In the genomic region with DNA sequence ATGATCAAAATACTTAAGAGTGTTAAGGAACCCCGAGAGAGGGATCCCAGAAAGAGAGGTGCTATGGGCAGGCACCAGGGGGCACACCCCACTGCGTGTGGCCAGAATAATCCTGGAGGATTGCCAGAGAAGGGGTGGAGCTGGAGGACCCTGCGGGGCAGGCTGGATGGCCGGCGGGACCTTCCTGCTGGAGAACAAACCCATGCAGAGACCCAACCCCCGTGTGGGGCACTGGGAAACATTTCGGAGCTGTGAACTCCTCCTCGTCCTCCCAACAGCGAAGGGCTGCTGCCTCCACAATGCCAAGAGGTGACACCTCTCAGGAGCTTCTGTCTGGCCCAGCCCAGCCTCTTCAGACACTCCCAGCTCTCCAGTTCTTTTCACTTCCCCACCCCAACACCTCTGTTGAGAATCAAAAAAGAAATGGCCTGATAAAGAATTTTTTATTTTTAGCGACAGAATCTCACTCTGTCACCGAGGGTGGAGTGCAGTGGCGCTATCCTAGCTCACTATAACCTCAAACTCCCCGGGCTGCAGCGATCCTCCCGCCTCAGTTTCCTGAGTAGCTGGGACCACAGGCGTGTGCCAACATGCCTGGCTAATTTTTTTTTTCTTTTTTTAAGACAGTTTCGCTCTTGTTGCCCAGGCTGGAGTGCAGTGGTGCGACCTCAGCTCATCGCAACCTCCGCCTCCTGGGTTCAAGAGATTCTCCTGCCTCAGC, we compare ENCODE assay signal across 9 cellular contexts. TPM values are rescaled to one million over a fixed set of nuclear protein-coding genes. Genes with fewer than 3 reads are reported as not detected.
DNase-seq lines count a peak whose midpoint lies in the region; ATAC-seq and TF ChIP-seq lines count a peak whose summit lies in the region.
"Had no signal": no experiment of that assay in that cellular context is flagged by ENCODE, and none has a peak within 500 bp of the region (broad histone marks: within the 10 kb centered on the region; RNA-seq: fewer than 3 reads in every experiment).

No MANE protein-coding gene starts in this region.

- no peak overlapping the region for H3K4me3 ChIP-seq in Karpas-422 (ENCODE audit: low read length)

- H3K9me2 ChIP-seq in Karpas-422 (replicated peaks; ENCODE audit: insufficient read depth, low read length): no peaks in the 10 kb centered on the region

- H3K27ac Mint-ChIP-seq in CD14-positive monocyte: peak overlapping the region in 1 of 7 donors; percentile 66
- H3K27ac Mint-ChIP-seq in activated naive CD8-positive, alpha-beta T cell treated with anti-CD3 and anti-CD28 coated beads, Interleukin-2, amount 50 U/mL, for 24 hours: no peak overlapping the region

- H3K36me3 ChIP-seq in Karpas-422 (ENCODE audit: insufficient read depth, low read length): no peaks in the 10 kb centered on the region

- no peak overlapping the region for H2AFZ ChIP-seq in Karpas-422 (ENCODE audit: low read length)

- TF ChIP-seq CTCF in CD14-positive monocyte (IDR thresholded peaks at IDR 0.05): no peak

- no peak for ATAC-seq in activated naive CD8-positive, alpha-beta T cell treated with anti-CD3 and anti-CD28 coated beads, Interleukin-2, amount 50 U/mL, for 24 hours
- ATAC-seq in GM19452 (IDR thresholded peaks at IDR 0.05; ENCODE audit: unreplicated experiment): no peak

- intact Hi-C loops in CD14-positive monocyte (cut with micrococcal nuclease): loop anchor here (5.0 to 10.0 kb wide), 2 partner anchors 63 to 85 kb away; no protein-coding TSS in a partner anchor

- H3K4me1 Mint-ChIP-seq in CD14-positive monocyte: peaks cover 34% of the 10 kb centered on the region
- peaks cover 24% of the 10 kb centered on the region for H3K4me1 Mint-ChIP-seq in activated naive CD8-positive, alpha-beta T cell treated with anti-CD3 and anti-CD28 coated beads, Interleukin-2, amount 50 U/mL, for 24 hours

- peaks cover 4% of the 10 kb centered on the region for H3K4me1 ChIP-seq in Karpas-422 (ENCODE audit: low read length)

- no peaks in the 10 kb centered on the region for H3K9me3 ChIP-seq in Karpas-422 (ENCODE audit: low read length)

- H3K79me2 ChIP-seq in Karpas-422 (ENCODE audit: low read length): no peaks in the 10 kb centered on the region

- no peak for DNase-seq in CD14-positive monocyte (ENCODE audit: low spot score)
- DNase-seq in KBM-7: peak; percentile 56
- DNase-seq in activated naive CD8-positive, alpha-beta T cell treated with anti-CD3 and anti-CD28 coated beads, Interleukin-2, amount 50 U/mL, for 24 hours: peak; percentile 21
- peak; percentile 62 for DNase-seq in iPS-NIHi7 (ENCODE audit: extremely low spot score)
- DNase-seq in NCI-H2081 (lab: John Stamatoyannopoulos, UW): no peak
- no peak for DNase-seq in Karpas-422
- no peak for DNase-seq in NCI-H2171 treated with DMSO at 0.1 percent for 48 hours (lab: John Stamatoyannopoulos, UW)

- no peaks in the 10 kb centered on the region for H4K20me1 ChIP-seq in Karpas-422 (ENCODE audit: insufficient read depth, low read depth, low read length)

- H3K27me3 Mint-ChIP-seq in CD14-positive monocyte (ENCODE audit: low read depth in 3 of 3): peaks cover 5 to 20% (median 14%) of the 10 kb centered on the region in 3 donors
- peaks cover 9% of the 10 kb centered on the region for H3K27me3 Mint-ChIP-seq in activated naive CD8-positive, alpha-beta T cell treated with anti-CD3 and anti-CD28 coated beads, Interleukin-2, amount 50 U/mL, for 24 hours

- H3K9me3 Mint-ChIP-seq in CD14-positive monocyte: peaks cover 0 to 2% (median 0%) of the 10 kb centered on the region in 7 donors
- no peaks in the 10 kb centered on the region for H3K9me3 Mint-ChIP-seq in activated naive CD8-positive, alpha-beta T cell treated with anti-CD3 and anti-CD28 coated beads, Interleukin-2, amount 50 U/mL, for 24 hours

- H3K9ac ChIP-seq in Karpas-422 (ENCODE audit: low read length): no peak overlapping the region

- no peak overlapping the region for H3K27ac ChIP-seq in Karpas-422 (ENCODE audit: low read length)

- H3K4me3 Mint-ChIP-seq in CD14-positive monocyte: peak overlapping the region; percentile 68 to 70
- H3K4me3 Mint-ChIP-seq in activated naive CD8-positive, alpha-beta T cell treated with anti-CD3 and anti-CD28 coated beads, Interleukin-2, amount 50 U/mL, for 24 hours: no peak overlapping the region

- no peaks in the 10 kb centered on the region for H3K27me3 ChIP-seq in Karpas-422 (ENCODE audit: low read length)

- peaks cover 0 to 2% of the 10 kb centered on the region in 2 donors for H3K36me3 Mint-ChIP-seq in CD14-positive monocyte
- no peaks in the 10 kb centered on the region for H3K36me3 Mint-ChIP-seq in activated naive CD8-positive, alpha-beta T cell treated with anti-CD3 and anti-CD28 coated beads, Interleukin-2, amount 50 U/mL, for 24 hours (ENCODE audit: low read depth)

- in situ Hi-C loops in KBM-7 (cut with MboI; ENCODE audit: low pct_unique_long_range_greater_than_20kb, low sequenced_read_pairs): no loop called here

- H3K4me2 ChIP-seq in Karpas-422 (ENCODE audit: low read depth, low read length, poor library complexity, severe bottlenecking): no peak overlapping the region

RNA-seq across cellular contexts. Expression of a gene that starts 25.6 kb away (rescaled TPM):
- polyA plus RNA-seq in CD14-positive monocyte: not detected
- total RNA-seq in Karpas-422 (2014; rRNA removed; shearing (Covaris generic); ENCODE audit: low replicate concordance): not detected in 2 replicates
- total RNA-seq: Daoy had no signal

RNA-seq across cellular contexts. Expression of a gene that starts 36.8 kb away (rescaled TPM):
- polyA plus RNA-seq in CD14-positive monocyte: 1 to 10 TPM; 2.6 to 3.9 TPM
- 44.7 and 55.8 TPM in 2 replicates for total RNA-seq in Karpas-422 (2014; rRNA removed; shearing (Covaris generic); ENCODE audit: low replicate concordance)

RNA-seq across cellular contexts. Expression of a gene that starts 59.3 kb away (rescaled TPM):
- not detected for polyA plus RNA-seq in CD14-positive monocyte
- total RNA-seq in Karpas-422 (2014; rRNA removed; shearing (Covaris generic); ENCODE audit: low replicate concordance): 0.22 TPM in 1 of 2 replicates, not detected in the other

Comparison
In these comparisons a context has a peak if more than half of its experiments do, and no peak if none do; other contexts are left out.
1. DNase-seq: peak in KBM-7 (single experiment), activated naive CD8-positive, alpha-beta T cell treated with anti-CD3 and anti-CD28 coated beads, Interleukin-2, amount 50 U/mL, for 24 hours (single experiment) and iPS-NIHi7 (single experiment); none in CD14-positive monocyte (single experiment), NCI-H2081 (0 of 2), Karpas-422 (single experiment) and NCI-H2171 treated with DMSO at 0.1 percent for 48 hours (single experiment).